ENCODE assay signal across 28 cellular contexts in the genomic region with DNA sequence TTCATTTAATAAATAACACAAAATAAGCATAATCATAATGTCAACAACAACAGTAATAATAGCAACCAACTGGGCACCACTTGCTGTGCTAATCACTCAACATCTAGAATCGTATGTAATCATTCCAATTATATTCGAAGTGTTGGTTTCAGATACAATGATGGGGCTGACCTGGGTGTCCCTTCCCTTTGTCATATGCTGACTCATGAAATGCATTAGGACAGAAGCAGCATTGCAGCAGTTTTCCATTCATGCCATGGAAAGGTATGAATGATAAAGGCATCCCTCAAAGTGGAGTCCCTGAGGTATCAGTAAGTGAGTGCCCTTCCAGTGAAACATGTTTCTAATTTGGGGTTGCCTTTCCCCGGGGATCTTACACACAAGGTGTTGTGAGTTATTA. TPM values are rescaled to one million over a fixed set of nuclear protein-coding genes. Genes with fewer than 3 reads are reported as not detected.
"Had no signal": no experiment of that assay in that cellular context is flagged by ENCODE, and none has a peak within 500 bp of the region (broad histone marks: within the 10 kb centered on the region; RNA-seq: fewer than 3 reads in every experiment).

No MANE protein-coding gene starts in this region.

- H3K27ac ChIP-seq: breast epithelium, neutrophil, pancreas, skin epidermis, tibial artery had no signal

- H3K4me1 Mint-ChIP-seq: central memory CD8-positive, alpha-beta T cell; stimulated activated effector memory CD8-positive, alpha-beta T cell treated with anti-CD3 and anti-CD28 coated beads, Interleukin-12 subunit alpha, Interleukin-12 subunit beta, amount 100 ng/mL, for 72 hours had no signal

- H3K9me3 ChIP-seq: breast epithelium, neutrophil, pancreas, tibial artery had no signal

- H3K36me3 Mint-ChIP-seq: activated CD4-positive, alpha-beta memory T cell treated with anti-CD3 and anti-CD28 coated beads for 36 hours; activated naive CD8-positive, alpha-beta T cell treated with anti-CD3 and anti-CD28 coated beads, Interleukin-2, amount 10 ng/mL, durations not matched to agents 7 days and 5 days; natural killer cell; stimulated activated effector memory CD8-positive, alpha-beta T cell treated with anti-CD3 and anti-CD28 coated beads, Interleukin-12 subunit alpha, Interleukin-12 subunit beta, amount 100 ng/mL, for 72 hours had no signal

- H3K36me3 ChIP-seq: breast epithelium, neutrophil, pancreas, tibial artery had no signal

- DNase-seq: activated CD4-positive, alpha-beta memory T cell treated with anti-CD3 and anti-CD28 coated beads for 36 hours; activated CD4-positive, alpha-beta T cell treated with anti-CD3 and anti-CD28 coated beads for 4 hours; activated CD4-positive, CD25-positive, alpha-beta regulatory T cell; activated effector memory CD4-positive, alpha-beta T cell treated with Interleukin-2 at 50 U/mL for 16 hours; activated naive CD4-positive, alpha-beta T cell treated with anti-CD3 and anti-CD28 coated beads for 36 hours; activated naive CD8-positive, alpha-beta T cell treated with anti-CD3 and anti-CD28 coated beads, Interleukin-2, amount 10 ng/mL, durations not matched to agents 7 days and 5 days; activated T-cell treated with anti-CD3 and anti-CD28 coated beads, Interleukin-2, amount 50 U/mL, for 48 hours; amniotic stem cell; effector memory CD4-positive, alpha-beta T cell; foreskin melanocyte; hypothalamus; left ventricle myocardium superior; midbrain; natural killer cell; pancreas; stimulated activated CD4-positive, alpha-beta T cell treated with anti-CD3 and anti-CD28 coated beads, Interleukin-1b, Interleukin-23, amount 100 ng/mL, for 48 hours; stimulated activated naive CD8-positive, alpha-beta T cell treated with anti-CD3 and anti-CD28 coated beads, Interleukin-15, amount 100 ng/mL, for 72 hours; T1000; tibial artery had no signal

- H3K4me3 Mint-ChIP-seq: activated CD4-positive, alpha-beta memory T cell treated with anti-CD3 and anti-CD28 coated beads for 36 hours; activated naive CD4-positive, alpha-beta T cell treated with anti-CD3 and anti-CD28 coated beads for 36 hours; natural killer cell had no signal

- ATAC-seq: esophagus mucosa had no signal

- H3K27me3 ChIP-seq: breast epithelium, pancreas, tibial artery had no signal

- H3K9me3 Mint-ChIP-seq: activated CD4-positive, alpha-beta memory T cell treated with anti-CD3 and anti-CD28 coated beads for 36 hours; activated naive CD4-positive, alpha-beta T cell treated with anti-CD3 and anti-CD28 coated beads for 36 hours; activated naive CD8-positive, alpha-beta T cell treated with anti-CD3 and anti-CD28 coated beads, Interleukin-2, amount 10 ng/mL, durations not matched to agents 7 days and 5 days; natural killer cell; stimulated activated effector memory CD8-positive, alpha-beta T cell treated with anti-CD3 and anti-CD28 coated beads, Interleukin-12 subunit alpha, Interleukin-12 subunit beta, amount 100 ng/mL, for 72 hours had no signal

- H3K27me3 Mint-ChIP-seq: central memory CD8-positive, alpha-beta T cell had no signal

- H3K4me1 ChIP-seq: breast epithelium, pancreas, tibial artery had no signal

- H3K27ac Mint-ChIP-seq: activated CD4-positive, alpha-beta memory T cell treated with anti-CD3 and anti-CD28 coated beads for 36 hours; activated naive CD4-positive, alpha-beta T cell treated with anti-CD3 and anti-CD28 coated beads for 36 hours; activated naive CD8-positive, alpha-beta T cell treated with anti-CD3 and anti-CD28 coated beads, Interleukin-2, amount 10 ng/mL, durations not matched to agents 7 days and 5 days; natural killer cell; stimulated activated effector memory CD8-positive, alpha-beta T cell treated with anti-CD3 and anti-CD28 coated beads, Interleukin-12 subunit alpha, Interleukin-12 subunit beta, amount 100 ng/mL, for 72 hours; stimulated activated naive CD8-positive, alpha-beta T cell treated with anti-CD3 and anti-CD28 coated beads, Interleukin-15, amount 100 ng/mL, for 72 hours had no signal

RNA-seq across cellular contexts. Expression of gene ANO3, which starts 46.3 kb away (rescaled TPM):
- total RNA-seq: activated CD4-positive, alpha-beta memory T cell treated with anti-CD3 and anti-CD28 coated beads for 36 hours; activated naive CD4-positive, alpha-beta T cell treated with anti-CD3 and anti-CD28 coated beads for 36 hours; activated naive CD8-positive, alpha-beta T cell treated with anti-CD3 and anti-CD28 coated beads, Interleukin-2, amount 10 ng/mL, durations not matched to agents 7 days and 5 days; dermis microvascular lymphatic vessel endothelial cell; esophagus mucosa; left ventricle myocardium superior; mammary epithelial cell; natural killer cell; pulmonary artery endothelial cell had no signal
- polyA plus RNA-seq: mammary epithelial cell had no signal
